ENCODE assay signal across 21 cellular contexts in the genomic region with DNA sequence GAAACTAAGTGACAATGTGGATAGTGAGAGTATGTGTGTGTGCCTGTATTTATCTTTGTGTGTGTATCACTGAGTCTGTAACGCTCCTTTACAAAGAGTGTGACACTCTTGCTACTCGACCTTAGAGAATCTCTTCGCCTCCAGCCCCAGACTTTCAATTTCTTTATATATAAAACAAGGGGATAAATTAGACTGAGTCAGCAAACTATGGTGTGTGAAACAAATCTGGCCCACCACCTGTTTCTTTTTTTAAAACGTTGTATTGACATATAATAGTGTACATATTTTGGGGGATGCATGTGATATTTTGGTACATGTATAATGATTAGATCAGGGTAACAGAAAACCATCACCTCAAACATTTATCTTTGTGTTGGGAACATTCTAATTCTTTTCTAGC.
DNase-seq lines count a peak whose midpoint lies in the region; ATAC-seq and TF ChIP-seq lines count a peak whose summit lies in the region.
"Had no signal": no experiment of that assay in that cellular context is flagged by ENCODE, and none has a peak within 500 bp of the region (broad histone marks: within the 10 kb centered on the region; RNA-seq: fewer than 3 reads in every experiment).

No MANE protein-coding gene starts in this region.

- H3K9me1 ChIP-seq in IMR-90 (ENCODE audit: insufficient read depth, low read length): peaks cover 23% of the 10 kb centered on the region

- peak overlapping the region; percentile 2; the same call in 1 of the 2 replicates for H4K5ac ChIP-seq in IMR-90 (ENCODE audit: low read depth, low read length)

- ATAC-seq in IMR-90 (ENCODE audit: low read depth): no peak
- no peak for ATAC-seq in HG03520 (IDR thresholded peaks at IDR 0.05; ENCODE audit: unreplicated experiment)
- ATAC-seq in HG03280 (IDR thresholded peaks at IDR 0.05; ENCODE audit: unreplicated experiment): no peak
- ATAC-seq: GM12878 had no signal

- H3K4me1 ChIP-seq in IMR-90 (ENCODE audit: control insufficient read depth, insufficient read depth, low read length): peaks cover 16% of the 10 kb centered on the region

- H4K8ac ChIP-seq in IMR-90 (ENCODE audit: low read depth in 2 of 2, low read length in 2 of 2): peak overlapping the region in 1 of 2 experiments; percentile 9; a peak in 1 of 4 replicates

- H4K91ac ChIP-seq in IMR-90 (ENCODE audit: insufficient read depth, low read depth, low read length): no peak overlapping the region

- H2AFZ ChIP-seq in IMR-90 (replicated peaks; ENCODE audit: low read length, poor library complexity): no peak overlapping the region
- H2AFZ ChIP-seq: GM23248 had no signal

- H3K9me3 Mint-ChIP-seq in mesothelial cell of epicardium: no peaks in the 10 kb centered on the region
- H3K9me3 Mint-ChIP-seq: CD4-positive, alpha-beta T cell; CD8-positive, alpha-beta memory T cell had no signal

- peaks cover 7% of the 10 kb centered on the region for H3K4me1 Mint-ChIP-seq in mesothelial cell of epicardium
- H3K4me1 Mint-ChIP-seq: CD14-positive monocyte; CD8-positive, alpha-beta memory T cell had no signal

- TF ChIP-seq CTCF in IMR-90 (conservative IDR thresholded peaks at IDR 0.05; ENCODE audit: low read depth, low read length): no peak
- TF ChIP-seq CTCF in mesothelial cell of epicardium (IDR thresholded peaks at IDR 0.05; ENCODE audit: unreplicated experiment): no peak

- H3K4me3 Mint-ChIP-seq in mesothelial cell of epicardium: no peak overlapping the region
- H3K4me3 Mint-ChIP-seq: CD14-positive monocyte; CD4-positive, alpha-beta T cell; CD8-positive, alpha-beta memory T cell had no signal

- H3K27me3 Mint-ChIP-seq in mesothelial cell of epicardium (ENCODE audit: low read depth): no peaks in the 10 kb centered on the region

- BruUV-seq in IMR-90 (replicated peaks; lab: Mats Ljungman, UMichigan): no TSS peak

- H3K4ac ChIP-seq in IMR-90 (ENCODE audit: low read depth, low read length): peak overlapping the region; percentile 69; the same call in 1 of the 2 replicates

- 0 out of 2 replicates have a peak overlapping the region, but pooled peaks have one; percentile 1 for H2BK120ac ChIP-seq in IMR-90 (ENCODE audit: low read depth, low read length)

- peak overlapping the region; percentile 65; the same call in 1 of the 3 replicates for H2BK15ac ChIP-seq in IMR-90 (ENCODE audit: low read depth, low read length)

- no peak overlapping the region for H3K4me2 ChIP-seq in IMR-90 (ENCODE audit: low read depth, low read length)
- H3K4me2 ChIP-seq: BLaER1 treated with 17β-estradiol and CSF1 and Interleukin-3, amounts not matched to agents 10 nM and 100 nM had no signal

- H3K4me3 ChIP-seq in IMR-90 (ENCODE audit: insufficient read depth, low read depth, low read length): no peak overlapping the region
- H3K4me3 ChIP-seq: BLaER1 treated with 17β-estradiol and CSF1 and Interleukin-3, amounts not matched to agents 10 nM and 100 nM; GM12878; GM23248 had no signal

- H3K36me3 Mint-ChIP-seq in mesothelial cell of epicardium: no peaks in the 10 kb centered on the region
- H3K36me3 Mint-ChIP-seq: CD14-positive monocyte; CD8-positive, alpha-beta memory T cell had no signal

- peak overlapping the region; percentile 67; the same call in 1 of the 2 replicates for H2AK5ac ChIP-seq in IMR-90 (ENCODE audit: low read depth, low read length)

- in situ Hi-C loops in IMR-90 (cut with MboI; ENCODE audit: low sequenced_read_pairs): loop anchor here (10.0 kb wide), 1 partner anchor 222 kb away; no protein-coding TSS in a partner anchor

- H3K27ac Mint-ChIP-seq in mesothelial cell of epicardium: peak overlapping the region; percentile 41
- H3K27ac Mint-ChIP-seq: CD14-positive monocyte; CD4-positive, alpha-beta T cell had no signal

- TF ChIP-seq POLR2A in IMR-90 (IDR thresholded peaks at IDR 0.05; ENCODE audit: low read depth, low read length): no peak

- peaks cover 4% of the 10 kb centered on the region; the same call in 1 of the 2 replicates for H4K20me1 ChIP-seq in IMR-90 (ENCODE audit: insufficient read depth, low read length)

- H3K36me3 ChIP-seq in IMR-90 (ENCODE audit: control insufficient read depth, insufficient read depth, low read length): no peaks in the 10 kb centered on the region
- H3K36me3 ChIP-seq: BE2C; BLaER1 treated with 17β-estradiol and CSF1 and Interleukin-3, amounts not matched to agents 10 nM and 100 nM had no signal

- peaks cover 0 to 10% of the 10 kb centered on the region in 2 experiments; a peak in 2 of 4 replicates for H3K79me1 ChIP-seq in IMR-90 (ENCODE audit: low read depth in 1 of 2, low read length in 2 of 2)

- H3K9me3 ChIP-seq in IMR-90 (ENCODE audit: control insufficient read depth, insufficient read depth, low read length): no peaks in the 10 kb centered on the region
- H3K9me3 ChIP-seq: BE2C; BLaER1 treated with 17β-estradiol and CSF1 and Interleukin-3, amounts not matched to agents 10 nM and 100 nM had no signal

- no peak for TF ChIP-seq RAD21 in IMR-90 (IDR thresholded peaks at IDR 0.05; ENCODE audit: low read length)

- H3K14ac ChIP-seq in IMR-90 (replicated peaks; ENCODE audit: low read depth, low read length): no peak overlapping the region

- H3K27me3 ChIP-seq in IMR-90 (ENCODE audit: control insufficient read depth, insufficient read depth, low read length): no peaks in the 10 kb centered on the region
- H3K27me3 ChIP-seq: BE2C; BLaER1 treated with 17β-estradiol and CSF1 and Interleukin-3, amounts not matched to agents 10 nM and 100 nM had no signal

- DNase-seq in NCI-H526 treated with DMSO at 0.1 percent for 48 hours (lab: John Stamatoyannopoulos, UW): peak; percentile 7
- no peak for DNase-seq in NCI-H526 (lab: John Stamatoyannopoulos, UW)
- DNase-seq in IMR-90: no peak
- no peak for DNase-seq in mesothelial cell of epicardium (ENCODE audit: low spot score in 2 of 2, unreplicated experiment in 2 of 2)
- no peak for DNase-seq in stimulated activated CD4-positive, alpha-beta T cell treated with anti-CD3 and anti-CD28 coated beads, Interleukin-1b, Interleukin-23, amount 100 ng/mL, for 48 hours
- DNase-seq: ACHN; AML-193; BE2C; CD4-positive, alpha-beta T cell; CD8-positive, alpha-beta memory T cell; EL; GDM1; GM23248; H7; HCEC 1CT had no signal

- H2AK9ac ChIP-seq in IMR-90 (replicated peaks; ENCODE audit: low read depth, low read length, poor library complexity): no peak overlapping the region

- peak overlapping the region; percentile 16; the same call in 1 of the 2 replicates for H3K18ac ChIP-seq in IMR-90 (ENCODE audit: low read depth, low read length)

- peak overlapping the region; percentile 15; the same call in 1 of the 2 replicates for H2BK20ac ChIP-seq in IMR-90 (ENCODE audit: low read depth, low read length)

- dilution Hi-C loops in IMR-90 (cut with HindIII; ENCODE audit: low sequenced_read_pairs, unreplicated experiment): no loop called here

- no peak overlapping the region for H3K23ac ChIP-seq in IMR-90 (ENCODE audit: low read depth, low read length)

- H3K56ac ChIP-seq in IMR-90 (ENCODE audit: extremely low read depth, insufficient read depth, low read length): no peak overlapping the region

- POLR2A ChIA-PET in IMR-90 (lab: Charles Lee; ENCODE audit: unreplicated experiment): no interaction called here

- no CpG with 5 or more reads among the region's 4 CpGs for WGBS in IMR-90 (ENCODE audit: extremely low coverage in 2 of 2, insufficient read length in 1 of 2), 2 experiments

- intact Hi-C loops in IMR-90 (cut with micrococcal nuclease): loop anchor here (10.0 kb wide), 1 partner anchor 208 kb away; no protein-coding TSS in a partner anchor

- no peak overlapping the region for H3K27ac ChIP-seq in IMR-90 (ENCODE audit: insufficient read depth, low read length)
- H3K27ac ChIP-seq: 22Rv1; BLaER1 treated with 17β-estradiol and CSF1 and Interleukin-3, amounts not matched to agents 10 nM and 100 nM; GM23248 had no signal

- CTCF ChIA-PET in IMR-90 (lab: Yijun Ruan, JAX): interaction anchor here (0.5 kb wide), 1 partner anchor 295 kb away, joined by 3 read pairs; no protein-coding TSS in a partner anchor

- H3K9ac ChIP-seq in IMR-90 (ENCODE audit: low read depth, low read length): no peak overlapping the region
- H3K9ac ChIP-seq: BLaER1 treated with 17β-estradiol and CSF1 and Interleukin-3, amounts not matched to agents 10 nM and 100 nM; GM23248 had no signal

- H2BK5ac ChIP-seq in IMR-90 (ENCODE audit: low read depth, low read length, poor library complexity, severe bottlenecking): no peak overlapping the region

TF ChIP-seq in IMR-90, 13 proteins besides CTCF, POLR2A, EP300 and RAD21:
- TF ChIP-seq NFE2L2 (IDR thresholded peaks at IDR 0.05; ENCODE audit: low read depth, low read length) (no peak), MAFK (IDR thresholded peaks at IDR 0.05; ENCODE audit: low read depth, low read length) (peak; percentile 73)
